In the genomic region with DNA sequence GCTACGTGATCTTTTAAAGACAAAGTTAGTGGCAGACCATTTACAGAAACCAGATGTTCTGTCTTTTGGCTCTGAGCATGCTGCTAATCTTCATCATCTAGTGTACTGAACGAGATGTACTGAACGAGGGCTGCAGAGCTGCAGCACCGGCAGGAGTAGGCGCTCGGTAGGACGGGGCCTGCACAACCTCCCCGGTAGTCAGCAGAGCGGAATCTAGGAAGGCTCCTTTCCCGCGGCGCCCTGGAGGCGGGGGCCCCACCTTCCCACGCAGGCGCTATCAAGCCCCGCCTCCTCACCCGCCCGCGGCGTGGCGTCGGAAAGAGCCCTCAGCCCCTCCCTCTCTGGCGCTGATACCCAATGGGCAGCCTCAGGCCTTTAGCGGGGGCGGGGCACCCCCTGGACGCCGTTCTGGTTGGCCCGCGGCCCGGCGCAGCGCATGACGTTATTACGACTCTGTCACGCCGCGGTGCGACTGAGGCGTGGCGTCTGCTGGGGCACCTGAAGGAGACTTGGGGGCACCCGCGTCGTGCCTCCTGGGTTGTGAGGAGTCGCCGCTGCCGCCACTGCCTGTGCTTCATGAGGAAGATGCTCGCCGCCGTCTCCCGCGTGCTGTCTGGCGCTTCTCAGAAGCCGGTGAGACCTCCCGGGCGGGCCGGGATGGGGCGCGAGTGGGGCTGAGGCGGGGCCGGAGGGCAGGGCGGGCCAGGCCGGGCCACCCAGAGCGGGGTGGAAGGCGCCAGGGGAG, we compare ENCODE assay signal across 8 cellular contexts. TPM values are rescaled to one million over a fixed set of nuclear protein-coding genes. Genes with fewer than 3 reads are reported as not detected.
A peak's percentile ranks its signal among the peaks of the same experiment; 100 is the strongest.
DNase-seq lines count a peak whose midpoint lies in the region; ATAC-seq and TF ChIP-seq lines count a peak whose summit lies in the region.

TSS of gene PDHA1 (plus strand) at position 466 of the 745 bp plus-strand sequence. CDS start at position 577, 111 bp downstream.

- H3K4me3 ChIP-seq in BLaER1 (peak within 1 kb of the TSS; percentile 80), coronary artery (peak within 1 kb of the TSS; percentile 76)

- H3K4me1 ChIP-seq in BLaER1, result peaks cover 27% of the 10 kb centered on the region

- no peaks in the 10 kb centered on the region for H3K9me3 ChIP-seq in BLaER1

- no peaks in the 10 kb centered on the region for H3K27me3 Mint-ChIP-seq in activated CD4-positive, alpha-beta T cell treated with anti-CD3 and anti-CD28 coated beads, Interleukin-2, amount 10 ng/mL, durations not matched to agents 7 days and 5 days

- H3K27me3 ChIP-seq in BLaER1, result no peaks in the 10 kb centered on the region

- H3K9ac ChIP-seq in BLaER1, result peak within 1 kb of the TSS; percentile 84

- peak; percentile 98 for ATAC-seq in GM19328 (IDR thresholded peaks at IDR 0.05; ENCODE audit: unreplicated experiment)
- ATAC-seq in HG03520 (IDR thresholded peaks at IDR 0.05; ENCODE audit: unreplicated experiment), result peak; percentile 98

- H3K27ac ChIP-seq in BLaER1 (peak within 1 kb of the TSS; percentile 67), coronary artery (peak within 1 kb of the TSS; percentile 69 to 83)

- no peak for TF ChIP-seq CTCF in coronary artery (IDR thresholded peaks at IDR 0.05)

- peak within 1 kb of the TSS; percentile 68 for H3K4me2 ChIP-seq in BLaER1

- H3K9me3 Mint-ChIP-seq in activated CD4-positive, alpha-beta T cell treated with anti-CD3 and anti-CD28 coated beads, Interleukin-2, amount 10 ng/mL, durations not matched to agents 7 days and 5 days, result no peaks in the 10 kb centered on the region

- peaks cover 45% of the 10 kb centered on the region for H4K20me1 ChIP-seq in BLaER1

- POLR2A ChIA-PET in activated CD4-positive, alpha-beta T cell treated with anti-CD3 and anti-CD28 coated beads, Interleukin-2, amount 10 ng/mL, durations not matched to agents 7 days and 5 days (lab: Charles Lee), result no interaction called here

- peak within 1 kb of the TSS; percentile 91 for H3K27ac Mint-ChIP-seq in activated CD4-positive, alpha-beta T cell treated with anti-CD3 and anti-CD28 coated beads, Interleukin-2, amount 10 ng/mL, durations not matched to agents 7 days and 5 days

- DNase-seq in NCI-H69 (lab: John Stamatoyannopoulos, UW), result peak; percentile 96
- DNase-seq in activated CD4-positive, alpha-beta T cell treated with anti-CD3 and anti-CD28 coated beads, Interleukin-2, amount 10 ng/mL, durations not matched to agents 7 days and 5 days, result peak; percentile 93
- peak; percentile 92 for DNase-seq in coronary artery (ENCODE audit: low spot score)
- peak; percentile 97 for DNase-seq in left kidney (ENCODE audit: low read depth, low spot score)
- DNase-seq in stimulated activated CD4-positive, alpha-beta T cell treated with anti-CD3 and anti-CD28 coated beads, Interleukin-2, amount 100 ng/mL, for 24 hours, result peak; percentile 89 to 90

- CTCF ChIA-PET in activated CD4-positive, alpha-beta T cell treated with anti-CD3 and anti-CD28 coated beads, Interleukin-2, amount 10 ng/mL, durations not matched to agents 7 days and 5 days (lab: Charles Lee), result no interaction called here

- H3K4me1 Mint-ChIP-seq in activated CD4-positive, alpha-beta T cell treated with anti-CD3 and anti-CD28 coated beads, Interleukin-2, amount 10 ng/mL, durations not matched to agents 7 days and 5 days, result peaks cover 19% of the 10 kb centered on the region

- no peaks in the 10 kb centered on the region for H3K36me3 Mint-ChIP-seq in activated CD4-positive, alpha-beta T cell treated with anti-CD3 and anti-CD28 coated beads, Interleukin-2, amount 10 ng/mL, durations not matched to agents 7 days and 5 days (ENCODE audit: low read depth)

- peak within 1 kb of the TSS; percentile 84 for H3K4me3 Mint-ChIP-seq in activated CD4-positive, alpha-beta T cell treated with anti-CD3 and anti-CD28 coated beads, Interleukin-2, amount 10 ng/mL, durations not matched to agents 7 days and 5 days

- peaks cover 3% of the 10 kb centered on the region; the same call in 1 of the 2 replicates for H3K36me3 ChIP-seq in BLaER1

RNA-seq across cellular contexts. Expression of gene PDHA1, which starts in this region (rescaled TPM):
- 100 to 1,000 TPM; 114 to 127 TPM for total RNA-seq in activated CD4-positive, alpha-beta T cell treated with anti-CD3 and anti-CD28 coated beads, Interleukin-2, amount 10 ng/mL, durations not matched to agents 7 days and 5 days

Comparison
In these comparisons a context has a peak if more than half of its experiments do, and no peak if none do; other contexts are left out.
1. Peak in every context shown above with its lines: DNase-seq, ATAC-seq, H3K4me3 ChIP-seq and H3K27ac ChIP-seq.